ENCODE assay signal across 1 cellular context in genomic region chr11:103610435-103610834, GRCh38.
TF ChIP-seq lines count a peak whose summit lies in the region.

No MANE protein-coding gene starts in this region.

TF ChIP-seq in endothelial cell of umbilical vein, 7 proteins besides CTCF, POLR2A, EP300 and RAD21 (continued from another document):
- TF ChIP-seq MYC (IDR thresholded peaks at IDR 0.05; ENCODE audit: low read depth, low read length) = no peak
- no peak for TF ChIP-seq JUN (IDR thresholded peaks at IDR 0.05; ENCODE audit: borderline replicate concordance, insufficient read depth, insufficient read length, low read depth)
- TF ChIP-seq GATA2 (IDR thresholded peaks at IDR 0.05; ENCODE audit: insufficient read depth, insufficient read length, low read depth, low read length) = no peak
- no peak for TF ChIP-seq MAX (IDR thresholded peaks at IDR 0.05; ENCODE audit: insufficient read depth, insufficient read length)
